In genomic region chr5:155455791-155456514, GRCh38 we compare ENCODE assay signal across 13 cellular contexts.
"Had no signal": no experiment of that assay in that cellular context is flagged by ENCODE, and none has a peak within 500 bp of the region (broad histone marks: within the 10 kb centered on the region; RNA-seq: fewer than 3 reads in every experiment).

No MANE protein-coding gene starts in this region.

- ATAC-seq: activated CD4-positive, CD25-positive, alpha-beta regulatory T cell treated with anti-CD3 and anti-CD28 coated beads, Interleukin-2, amount 50 U/mL, for 24 hours; heart right ventricle; left ventricle myocardium superior; upper lobe of right lung had no signal

- DNase-seq: activated CD4-positive, alpha-beta memory T cell treated with anti-CD3 and anti-CD28 coated beads, Interleukin-2, amount 10 ng/mL, durations not matched to agents 7 days and 5 days; activated CD4-positive, alpha-beta T cell treated with anti-CD3 and anti-CD28 coated beads, Interleukin-2, amount 10 ng/mL, durations not matched to agents 24 days and 14 days; activated gamma-delta T cell; activated naive CD4-positive, alpha-beta T cell treated with anti-CD3 and anti-CD28 coated beads, Interleukin-2, amount 50 U/mL, for 16 hours; anterior cingulate cortex; heart right ventricle; left ventricle myocardium superior; ovary; stimulated activated CD4-positive, alpha-beta T cell treated with anti-CD3 and anti-CD28 coated beads, Interleukin-1b, Interleukin-23, amount 100 ng/mL, for 48 hours; substantia nigra; thyroid gland; upper lobe of right lung had no signal
